Comparison of ENCODE assay signal across 23 cellular contexts in the genomic region with DNA sequence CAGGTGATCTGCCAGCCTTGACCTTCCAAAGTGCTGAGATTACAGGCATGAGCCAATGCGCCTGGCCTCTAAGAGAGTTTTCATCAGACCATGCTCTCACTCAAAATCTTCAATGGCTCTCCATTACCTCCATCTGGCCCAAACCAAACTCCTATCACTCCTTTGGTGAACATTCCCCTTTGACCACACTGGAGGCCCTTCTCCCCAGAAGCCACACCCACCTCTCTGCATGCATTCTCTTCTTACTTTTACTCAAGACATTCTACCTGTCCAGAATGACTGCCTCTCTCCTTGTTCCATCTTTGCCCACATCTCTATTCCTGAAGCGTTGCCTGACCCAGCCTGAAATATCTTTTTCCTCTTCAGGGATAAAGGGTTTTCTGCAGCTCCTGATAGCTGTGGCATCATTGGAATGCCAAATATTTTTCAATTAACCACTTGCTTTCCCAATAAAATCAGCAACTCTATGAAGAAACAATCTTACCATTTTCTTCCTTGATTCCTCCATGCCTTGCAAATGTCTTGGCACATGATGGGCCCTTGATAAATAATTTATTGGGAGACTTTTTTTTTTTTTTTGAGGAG. TPM values are rescaled to one million over a fixed set of nuclear protein-coding genes. Genes with fewer than 3 reads are reported as not detected.
DNase-seq lines count a peak whose midpoint lies in the region; ATAC-seq and TF ChIP-seq lines count a peak whose summit lies in the region.
"Had no signal": no experiment of that assay in that cellular context is flagged by ENCODE, and none has a peak within 500 bp of the region (broad histone marks: within the 10 kb centered on the region; RNA-seq: fewer than 3 reads in every experiment).

No MANE protein-coding gene starts in this region.

- H3K9me3 Mint-ChIP-seq in Caco-2 (ENCODE audit: unreplicated experiment) (peaks cover 10% of the 10 kb centered on the region), endothelial cell (ENCODE audit: unreplicated experiment) (no peaks in the 10 kb centered on the region)
- no peaks in the 10 kb centered on the region for H3K9me3 Mint-ChIP-seq in activated T-helper 17 cell treated with anti-CD3 and anti-CD28 coated beads, Interleukin-2, amount 50 U/mL, for 72 hours
- H3K9me3 Mint-ChIP-seq: activated T-cell treated with anti-CD3 and anti-CD28 coated beads, Interleukin-2, amount 50 U/mL, for 72 hours; nephron progenitor cell had no signal

- no peak for ATAC-seq in activated T-helper 17 cell treated with anti-CD3 and anti-CD28 coated beads, Interleukin-2, amount 50 U/mL, for 72 hours (replicated peaks)
- no peak for ATAC-seq in HG03342 (IDR thresholded peaks at IDR 0.05; ENCODE audit: unreplicated experiment)
- ATAC-seq: activated T-cell treated with anti-CD3 and anti-CD28 coated beads, Interleukin-2, amount 50 U/mL, for 72 hours; esophagus mucosa had no signal

- POLR2A ChIA-PET in Caco-2 (lab: Charles Lee) = no interaction called here

- H3K9me3 ChIP-seq in Caco-2 (no peaks in the 10 kb centered on the region), mesodermal cell (ENCODE audit: control insufficient read depth, low read length) (no peaks in the 10 kb centered on the region)
- H3K9me3 ChIP-seq: BLaER1 treated with 17β-estradiol and CSF1 and Interleukin-3, amounts not matched to agents 10 nM and 100 nM; testis had no signal

- H3K27ac Mint-ChIP-seq in Caco-2 (ENCODE audit: unreplicated experiment) (peak overlapping the region; percentile 93), endothelial cell (ENCODE audit: unreplicated experiment) (no peak overlapping the region)
- H3K27ac Mint-ChIP-seq in activated T-helper 17 cell treated with anti-CD3 and anti-CD28 coated beads, Interleukin-2, amount 50 U/mL, for 72 hours = no peak overlapping the region
- H3K27ac Mint-ChIP-seq: activated naive CD8-positive, alpha-beta T cell had no signal

- no peaks in the 10 kb centered on the region for H3K27me3 ChIP-seq in Caco-2 (replicated peaks; ENCODE audit: control insufficient read depth, insufficient read depth, low read length)
- H3K27me3 ChIP-seq: BLaER1 treated with 17β-estradiol and CSF1 and Interleukin-3, amounts not matched to agents 10 nM and 100 nM; hepatocyte; testis had no signal

- intact Hi-C loops in Caco-2 (cut with micrococcal nuclease; ENCODE audit: unreplicated experiment) = no loop called here

- H3K27me3 Mint-ChIP-seq in Caco-2 (ENCODE audit: insufficient read depth, unreplicated experiment) (no peaks in the 10 kb centered on the region), endothelial cell (ENCODE audit: unreplicated experiment) (peaks cover 14% of the 10 kb centered on the region)
- H3K27me3 Mint-ChIP-seq in activated T-helper 17 cell treated with anti-CD3 and anti-CD28 coated beads, Interleukin-2, amount 50 U/mL, for 72 hours = no peaks in the 10 kb centered on the region
- H3K27me3 Mint-ChIP-seq: activated naive CD8-positive, alpha-beta T cell had no signal

- TF ChIP-seq CTCF in Caco-2 (IDR thresholded peaks at IDR 0.05; ENCODE audit: insufficient read depth in 1 of 2, low read depth in 1 of 2, low read length in 1 of 2, severe bottlenecking in 1 of 2, unreplicated experiment in 1 of 2) = no peak
- TF ChIP-seq CTCF in endothelial cell (IDR thresholded peaks at IDR 0.05; ENCODE audit: unreplicated experiment) = no peak

- CTCF ChIA-PET in Caco-2 (lab: Charles Lee) = interaction anchor here (0.7 to 0.8 kb wide), 2 partner anchors 31 to 130 kb away, joined by 3 to 4 read pairs; no protein-coding TSS in a partner anchor

- H3K4me3 Mint-ChIP-seq in Caco-2 (ENCODE audit: unreplicated experiment) (peak overlapping the region; percentile 50), endothelial cell (ENCODE audit: unreplicated experiment) (peak overlapping the region; percentile 31)
- H3K4me3 Mint-ChIP-seq in activated T-helper 17 cell treated with anti-CD3 and anti-CD28 coated beads, Interleukin-2, amount 50 U/mL, for 72 hours = no peak overlapping the region
- H3K4me3 Mint-ChIP-seq: activated naive CD8-positive, alpha-beta T cell; activated T-cell treated with anti-CD3 and anti-CD28 coated beads, Interleukin-2, amount 50 U/mL, for 72 hours; nephron progenitor cell had no signal

- H3K36me3 Mint-ChIP-seq in Caco-2 (ENCODE audit: insufficient read depth, unreplicated experiment) (peaks cover 30% of the 10 kb centered on the region), endothelial cell (ENCODE audit: low read depth, unreplicated experiment) (peaks cover 4% of the 10 kb centered on the region)
- H3K36me3 Mint-ChIP-seq in activated T-helper 17 cell treated with anti-CD3 and anti-CD28 coated beads, Interleukin-2, amount 50 U/mL, for 72 hours (ENCODE audit: low read depth) = no peaks in the 10 kb centered on the region
- H3K36me3 Mint-ChIP-seq: activated naive CD8-positive, alpha-beta T cell had no signal

- 55 to 62% methylated on average over 2 of the region's 2 CpGs for WGBS in mesodermal cell (ENCODE audit: insufficient coverage in 2 of 2), 2 experiments

- no peaks in the 10 kb centered on the region for H3K36me3 ChIP-seq in Caco-2 (ENCODE audit: control insufficient read depth, insufficient read depth, low read length)
- no peaks in the 10 kb centered on the region for H3K36me3 ChIP-seq in mesodermal cell (ENCODE audit: control insufficient read depth, insufficient read depth, low read length)
- H3K36me3 ChIP-seq: BLaER1 treated with 17β-estradiol and CSF1 and Interleukin-3, amounts not matched to agents 10 nM and 100 nM had no signal

- no TSS peak for BruUV-seq in Caco-2 (replicated peaks; lab: Mats Ljungman, UMichigan)

- peak overlapping the region; percentile 24 for H3K27ac ChIP-seq in mesodermal cell (ENCODE audit: low read depth, low read length, severe bottlenecking)
- H3K27ac ChIP-seq: BLaER1 treated with 17β-estradiol and CSF1 and Interleukin-3, amounts not matched to agents 10 nM and 100 nM; hepatocyte; HL-60; testis had no signal

- peaks cover 21% of the 10 kb centered on the region for H3K4me1 Mint-ChIP-seq in Caco-2 (ENCODE audit: low read depth, unreplicated experiment)
- peaks cover 19% of the 10 kb centered on the region for H3K4me1 Mint-ChIP-seq in endothelial cell (ENCODE audit: unreplicated experiment)
- H3K4me1 Mint-ChIP-seq in activated T-helper 17 cell treated with anti-CD3 and anti-CD28 coated beads, Interleukin-2, amount 50 U/mL, for 72 hours = no peaks in the 10 kb centered on the region

- no peak overlapping the region for H3K4me3 ChIP-seq in Caco-2 (ENCODE audit: low read depth, low read length)
- H3K4me3 ChIP-seq in mesodermal cell (ENCODE audit: extremely low read depth, insufficient read depth, low read length, poor library complexity, severe bottlenecking) = no peak overlapping the region
- H3K4me3 ChIP-seq: BLaER1 treated with 17β-estradiol and CSF1 and Interleukin-3, amounts not matched to agents 10 nM and 100 nM; hepatocyte; testis had no signal

- DNase-seq in Caco-2 = peak in 1 of 2 experiments; percentile 34
- DNase-seq in LHCN-M2 (ENCODE audit: low read depth) = peak; percentile 17
- no peak for DNase-seq in endothelial cell (ENCODE audit: low spot score)
- DNase-seq in GM19238 (ENCODE audit: insufficient read length, low spot score) = no peak
- no peak for DNase-seq in KG1 (lab: John Stamatoyannopoulos, UW)
- DNase-seq: activated T-cell treated with anti-CD3 and anti-CD28 coated beads, Interleukin-2, amount 50 U/mL, for 72 hours; GOT3; Karpas-422; NCI-H1105; NCI-H748 treated with DMSO at 0.1 percent for 48 hours; nephron progenitor cell; SIG-M5; stimulated activated CD4-positive, alpha-beta T cell treated with anti-CD3 and anti-CD28 coated beads, Interleukin-12 subunit alpha, Interleukin-12 subunit beta, amount 100 ng/mL, for 4 hours; T-helper 2 cell; testis had no signal

- H3K4me1 ChIP-seq in Caco-2 (peaks cover 22% of the 10 kb centered on the region), mesodermal cell (ENCODE audit: control insufficient read depth, insufficient read depth, low read length, poor library complexity, severe bottlenecking) (peaks cover 30% of the 10 kb centered on the region)

RNA-seq across cellular contexts. Expression of a gene that starts 15.5 kb away (rescaled TPM):
- total RNA-seq in Caco-2 (2022) (35.2 and 36.5 TPM in 2 replicates), LHCN-M2 (2014; rRNA removed) (0.34 and 0.64 TPM in 2 replicates), endothelial cell (ENCODE audit: unreplicated experiment) (0.62 TPM)
- polyA plus RNA-seq in LHCN-M2 (2012) = 0.67 TPM
- 4.3 TPM for polyA plus RNA-seq in mesodermal cell (2013, experiment 1 of 2)
- 2.8 TPM for polyA plus RNA-seq in mesodermal cell (2013, experiment 2 of 2)
- 1 to 10 TPM; 1.5 to 6.8 TPM for total RNA-seq in activated T-helper 17 cell treated with anti-CD3 and anti-CD28 coated beads, Interleukin-2, amount 50 U/mL, for 72 hours

RNA-seq across cellular contexts. Expression of a gene that starts 36.3 kb away (rescaled TPM):
- 144 and 156 TPM in 2 replicates for total RNA-seq in Caco-2 (2022)
- 285 and 310 TPM in 2 replicates for total RNA-seq in LHCN-M2 (2014; rRNA removed)
- polyA plus RNA-seq in LHCN-M2 (2012) = 144 TPM
- total RNA-seq in endothelial cell (ENCODE audit: unreplicated experiment) = 74.2 TPM
- 87.5 TPM for polyA plus RNA-seq in mesodermal cell (2013, experiment 1 of 2)
- 89.7 TPM for polyA plus RNA-seq in mesodermal cell (2013, experiment 2 of 2)
- 100 to 1,000 TPM in 1 of 2 donors, 10 to 100 TPM in 1; 95.0 to 198 TPM for total RNA-seq in activated T-helper 17 cell treated with anti-CD3 and anti-CD28 coated beads, Interleukin-2, amount 50 U/mL, for 72 hours

RNA-seq across cellular contexts. Expression of a gene that starts 36.9 kb away (rescaled TPM):
- total RNA-seq in Caco-2 (2022) (60.0 and 77.4 TPM in 2 replicates), LHCN-M2 (2014; rRNA removed) (135 and 139 TPM in 2 replicates), endothelial cell (ENCODE audit: unreplicated experiment) (55.5 TPM)
- polyA plus RNA-seq in LHCN-M2 (2012) = 85.9 TPM
- 97.4 TPM for polyA plus RNA-seq in mesodermal cell (2013, experiment 1 of 2)
- 91.5 TPM for polyA plus RNA-seq in mesodermal cell (2013, experiment 2 of 2)
- total RNA-seq in activated T-helper 17 cell treated with anti-CD3 and anti-CD28 coated beads, Interleukin-2, amount 50 U/mL, for 72 hours = 10 to 100 TPM; 28.0 to 31.1 TPM
